ENCODE assay signal across 30 cellular contexts in genomic region chr6:130432838-130433237, GRCh38.
"Had no signal": no experiment of that assay in that cellular context is flagged by ENCODE, and none has a peak within 500 bp of the region (broad histone marks: within the 10 kb centered on the region; RNA-seq: fewer than 3 reads in every experiment).

No MANE protein-coding gene starts in this region.

- H3K27ac ChIP-seq: adrenal gland, body of pancreas, colonic mucosa, epithelial cell of prostate, esophagus squamous epithelium, gastroesophageal sphincter, heart right ventricle had no signal

- ATAC-seq: activated CD4-positive, alpha-beta T cell treated with anti-CD3 and anti-CD28 coated beads for 36 hours; activated CD8-positive, alpha-beta memory T cell treated with anti-CD3 and anti-CD28 coated beads, Interleukin-2, amount 10 ng/mL, durations not matched to agents 7 days and 5 days; activated CD8-positive, alpha-beta T cell treated with anti-CD3 and anti-CD28 coated beads, Interleukin-2, amount 10 ng/mL, durations not matched to agents 7 days and 5 days; activated naive CD8-positive, alpha-beta T cell treated with anti-CD3 and anti-CD28 coated beads, Interleukin-2, amount 50 U/mL, for 24 hours; body of pancreas; gastroesophageal sphincter; heart right ventricle; T-helper 17 cell had no signal

- H3K4me1 ChIP-seq: body of pancreas, colonic mucosa, esophagus squamous epithelium, gastroesophageal sphincter, heart right ventricle had no signal

- H3K4me3 ChIP-seq: adrenal gland, body of pancreas, colonic mucosa, esophagus squamous epithelium, gastroesophageal sphincter, heart right ventricle had no signal

- H3K36me3 ChIP-seq: adrenal gland, colonic mucosa, esophagus squamous epithelium, gastroesophageal sphincter, heart right ventricle had no signal

- H3K9me3 ChIP-seq: adrenal gland, body of pancreas, colonic mucosa, esophagus squamous epithelium, gastroesophageal sphincter, heart right ventricle had no signal

- H3K27me3 ChIP-seq: adrenal gland, body of pancreas, colonic mucosa, esophagus squamous epithelium, gastroesophageal sphincter, heart right ventricle had no signal

- DNase-seq: activated CD4-positive, alpha-beta memory T cell treated with anti-CD3 and anti-CD28 coated beads for 36 hours; activated CD4-positive, alpha-beta T cell treated with anti-CD3 and anti-CD28 coated beads for 36 hours; activated CD4-positive, alpha-beta T cell treated with anti-CD3 and anti-CD28 coated beads, Interleukin-2, amount 10 ng/mL, durations not matched to agents 24 days and 14 days; activated CD4-positive, CD25-positive, alpha-beta regulatory T cell; activated CD4-positive, CD25-positive, alpha-beta regulatory T cell treated with anti-CD3 and anti-CD28 coated beads, Interleukin-2, amount 50 U/mL, for 72 hours; activated CD8-positive, alpha-beta memory T cell treated with anti-CD3 and anti-CD28 coated beads, Interleukin-2, amount 10 ng/mL, durations not matched to agents 7 days and 5 days; activated CD8-positive, alpha-beta memory T cell treated with anti-CD3 and anti-CD28 coated beads, Interleukin-2, amount 50 U/mL, for 4 hours; activated CD8-positive, alpha-beta T cell treated with anti-CD3 and anti-CD28 coated beads, Interleukin-2, amount 10 ng/mL, durations not matched to agents 7 days and 5 days; activated effector memory CD4-positive, alpha-beta T cell treated with anti-CD3 and anti-CD28 coated beads, Interleukin-2, amount 50 U/mL, for 16 hours; activated naive CD4-positive, alpha-beta T cell treated with anti-CD3 and anti-CD28 coated beads for 36 hours; activated naive CD8-positive, alpha-beta T cell treated with anti-CD3 and anti-CD28 coated beads for 36 hours; activated naive CD8-positive, alpha-beta T cell treated with anti-CD3 and anti-CD28 coated beads, Interleukin-2, amount 50 U/mL, for 24 hours; activated T-cell treated with anti-CD3 and anti-CD28 coated beads, Interleukin-2, amount 50 U/mL, for 1 hour; activated T-cell treated with anti-CD3 and anti-CD28 coated beads, Interleukin-2, amount 50 U/mL, for 48 hours; adrenal gland; amygdala; aorta; body of pancreas; caudate nucleus; cerebellar nuclear complex; colonic mucosa; effector CD8-positive, alpha-beta T cell; esophagus squamous epithelium; foreskin melanocyte; heart right ventricle; hippocampal formation; T-helper 17 cell; T1000 had no signal
